ENCODE assay signal across 37 cellular contexts in the genomic region with DNA sequence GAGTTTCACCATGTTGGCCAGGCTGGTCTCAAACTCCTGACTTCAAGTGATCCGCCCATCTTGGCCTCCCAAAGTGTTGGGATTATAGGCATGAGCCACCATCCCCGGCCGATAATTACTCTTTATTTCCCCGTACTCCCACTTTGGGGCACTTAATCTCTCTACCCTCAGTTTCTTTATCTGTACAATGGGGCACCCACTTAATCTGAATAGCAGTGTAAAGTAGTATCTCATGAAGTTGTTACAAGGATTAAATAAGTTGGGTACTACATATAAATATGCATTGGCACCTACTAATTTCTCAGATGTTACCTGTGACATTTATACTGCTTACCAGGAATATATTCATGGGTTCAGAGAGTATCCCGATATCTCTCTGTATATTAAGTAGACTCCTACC.
"Had no signal": no experiment of that assay in that cellular context is flagged by ENCODE, and none has a peak within 500 bp of the region (broad histone marks: within the 10 kb centered on the region; RNA-seq: fewer than 3 reads in every experiment).

No MANE protein-coding gene starts in this region.

- H3K4me1 Mint-ChIP-seq: activated B cell treated with CpG ODN at 0.5 μM for 24 hours; activated CD4-positive, alpha-beta T cell treated with anti-CD3 and anti-CD28 coated beads, Interleukin-2, amount 10 ng/mL, durations not matched to agents 24 days and 14 days; activated naive CD4-positive, alpha-beta T cell treated with anti-CD3 and anti-CD28 coated beads, Interleukin-2, amount 50 U/mL, for 24 hours; activated T-helper 17 cell treated with anti-CD3 and anti-CD28 coated beads, Interleukin-2, amount 50 U/mL, for 72 hours had no signal

- H3K9me3 Mint-ChIP-seq: activated B cell treated with CpG ODN at 0.5 μM for 24 hours; activated CD4-positive, alpha-beta memory T cell treated with anti-CD3 and anti-CD28 coated beads for 36 hours; activated CD4-positive, alpha-beta T cell treated with anti-CD3 and anti-CD28 coated beads, Interleukin-2, amount 10 ng/mL, durations not matched to agents 24 days and 14 days; activated CD8-positive, alpha-beta T cell treated with anti-CD3 and anti-CD28 coated beads for 36 hours; activated naive CD4-positive, alpha-beta T cell treated with anti-CD3 and anti-CD28 coated beads for 36 hours; activated naive CD4-positive, alpha-beta T cell treated with anti-CD3 and anti-CD28 coated beads, Interleukin-2, amount 50 U/mL, for 24 hours; activated naive CD8-positive, alpha-beta T cell treated with anti-CD3 and anti-CD28 coated beads, Interleukin-2, amount 10 ng/mL, durations not matched to agents 7 days and 5 days; activated naive CD8-positive, alpha-beta T cell treated with anti-CD3 and anti-CD28 coated beads, Interleukin-2, amount 50 U/mL, for 24 hours; activated T-cell treated with anti-CD3 and anti-CD28 coated beads, Interleukin-2, amount 50 U/mL, for 4 hours; activated T-cell treated with anti-CD3 and anti-CD28 coated beads, Interleukin-2, amount 50 U/mL, for 72 hours; activated T-helper 1 cell treated with anti-CD3 and anti-CD28 coated beads, Interleukin-12 subunit alpha, Interleukin-12 subunit beta, Interleukin-2, Interleukin-4 antibody, amounts not matched to agents 30 ng/mL and 10 ng/mL and 1 ng/mL, durations not matched to agents 14 hours and 24 hours and 36 hours; activated T-helper 17 cell treated with anti-CD3 and anti-CD28 coated beads, Interleukin-2, amount 50 U/mL, for 72 hours; T-helper 1 cell treated with Interleukin-12 subunit alpha and Interleukin-12 subunit beta and Interleukin-4 antibody, amounts not matched to agents 30 μg/mL and 1 μg/mL, for 36 hours; T-helper 2 cell treated with Interferon-gamma antibody and Interleukin-4, amounts not matched to agents 5 μg/mL and 100 μg/mL, for 36 hours had no signal

- ATAC-seq: activated CD8-positive, alpha-beta T cell treated with anti-CD3 and anti-CD28 coated beads for 36 hours; activated naive CD8-positive, alpha-beta T cell treated with anti-CD3 and anti-CD28 coated beads, Interleukin-2, amount 50 U/mL, for 24 hours; activated T-cell treated with anti-CD3 and anti-CD28 coated beads, Interleukin-2, amount 50 U/mL, for 4 hours; activated T-cell treated with anti-CD3 and anti-CD28 coated beads, Interleukin-2, amount 50 U/mL, for 72 hours; activated T-helper 17 cell treated with anti-CD3 and anti-CD28 coated beads, Interleukin-2, amount 50 U/mL, for 72 hours; body of pancreas had no signal

- DNase-seq: activated B cell treated with CpG ODN at 0.5 μM for 24 hours; activated CD4-positive, alpha-beta memory T cell treated with anti-CD3 and anti-CD28 coated beads for 36 hours; activated CD4-positive, alpha-beta T cell treated with anti-CD3 and anti-CD28 coated beads for 4 hours; activated CD4-positive, alpha-beta T cell treated with anti-CD3 and anti-CD28 coated beads, Interleukin-2, amount 10 ng/mL, durations not matched to agents 24 days and 14 days; activated CD4-positive, alpha-beta T cell treated with anti-CD3 and anti-CD28 coated beads, Interleukin-2, amount 50 U/mL, for 1 hour; activated CD4-positive, alpha-beta T cell treated with anti-CD3 and anti-CD28 coated beads, Interleukin-2, amount 50 U/mL, for 4 hours; activated CD4-positive, CD25-positive, alpha-beta regulatory T cell treated with anti-CD3 and anti-CD28 coated beads, Interleukin-2, amount 50 U/mL, for 72 hours; activated CD8-positive, alpha-beta memory T cell treated with anti-CD3 and anti-CD28 coated beads, Interleukin-2, amount 50 U/mL, for 4 hours; activated CD8-positive, alpha-beta T cell treated with anti-CD3 and anti-CD28 coated beads for 36 hours; activated effector memory CD4-positive, alpha-beta T cell treated with anti-CD3 and anti-CD28 coated beads, Interleukin-2, amount 50 U/mL, for 16 hours; activated gamma-delta T cell treated with Interleukin-2 at 50 U/mL for 16 hours; activated naive CD4-positive, alpha-beta T cell; activated naive CD4-positive, alpha-beta T cell treated with anti-CD3 and anti-CD28 coated beads for 36 hours; activated naive CD8-positive, alpha-beta T cell treated with anti-CD3 and anti-CD28 coated beads, Interleukin-2, amount 10 ng/mL, durations not matched to agents 7 days and 5 days; activated naive CD8-positive, alpha-beta T cell treated with anti-CD3 and anti-CD28 coated beads, Interleukin-2, amount 50 U/mL, for 24 hours; activated T-cell treated with anti-CD3 and anti-CD28 coated beads for 4 hours; activated T-cell treated with anti-CD3 and anti-CD28 coated beads, Interleukin-2, amount 50 U/mL, for 1 hour; activated T-cell treated with anti-CD3 and anti-CD28 coated beads, Interleukin-2, amount 50 U/mL, for 4 hours; activated T-cell treated with anti-CD3 and anti-CD28 coated beads, Interleukin-2, amount 50 U/mL, for 72 hours; amygdala; anterior cingulate cortex; body of pancreas; brain microvascular endothelial cell; central memory CD4-positive, alpha-beta T cell; T-helper 1 cell; T-helper 2 cell; T-helper 9 cell had no signal

- H3K27ac ChIP-seq: body of pancreas, brain microvascular endothelial cell, breast epithelium, VCaP had no signal

- FAIRE-seq: astrocyte, TTC549 had no signal

- H3K27me3 ChIP-seq: body of pancreas, brain microvascular endothelial cell, breast epithelium had no signal

- H3K9me3 ChIP-seq: body of pancreas, breast epithelium had no signal

- H3K4me1 ChIP-seq: body of pancreas, breast epithelium had no signal

- H3K27ac Mint-ChIP-seq: activated B cell treated with CpG ODN at 0.5 μM for 24 hours; activated CD4-positive, alpha-beta memory T cell treated with anti-CD3 and anti-CD28 coated beads for 36 hours; activated CD8-positive, alpha-beta T cell treated with anti-CD3 and anti-CD28 coated beads for 36 hours; activated naive CD4-positive, alpha-beta T cell treated with anti-CD3 and anti-CD28 coated beads for 36 hours; activated naive CD4-positive, alpha-beta T cell treated with anti-CD3 and anti-CD28 coated beads, Interleukin-2, amount 50 U/mL, for 24 hours; activated naive CD8-positive, alpha-beta T cell; activated naive CD8-positive, alpha-beta T cell treated with anti-CD3 and anti-CD28 coated beads, Interleukin-2, amount 10 ng/mL, durations not matched to agents 7 days and 5 days; activated naive CD8-positive, alpha-beta T cell treated with anti-CD3 and anti-CD28 coated beads, Interleukin-2, amount 50 U/mL, for 24 hours; activated T-cell treated with anti-CD3 and anti-CD28 coated beads, Interleukin-2, amount 50 U/mL, for 72 hours; activated T-helper 1 cell treated with anti-CD3 and anti-CD28 coated beads, Interleukin-12 subunit alpha, Interleukin-12 subunit beta, Interleukin-2, Interleukin-4 antibody, amounts not matched to agents 30 ng/mL and 10 ng/mL and 1 ng/mL, durations not matched to agents 14 hours and 24 hours and 36 hours; activated T-helper 17 cell treated with anti-CD3 and anti-CD28 coated beads, Interleukin-2, amount 50 U/mL, for 72 hours; T-helper 1 cell treated with Interleukin-12 subunit alpha and Interleukin-12 subunit beta and Interleukin-4 antibody, amounts not matched to agents 30 μg/mL and 1 μg/mL, for 36 hours; T-helper 2 cell treated with Interferon-gamma antibody and Interleukin-4, amounts not matched to agents 5 μg/mL and 100 μg/mL, for 36 hours had no signal

- H3K4me3 Mint-ChIP-seq: activated B cell treated with CpG ODN at 0.5 μM for 24 hours; activated CD4-positive, alpha-beta memory T cell treated with anti-CD3 and anti-CD28 coated beads for 36 hours; activated CD4-positive, alpha-beta T cell treated with anti-CD3 and anti-CD28 coated beads, Interleukin-2, amount 10 ng/mL, durations not matched to agents 24 days and 14 days; activated CD8-positive, alpha-beta T cell treated with anti-CD3 and anti-CD28 coated beads for 36 hours; activated naive CD4-positive, alpha-beta T cell treated with anti-CD3 and anti-CD28 coated beads for 36 hours; activated naive CD4-positive, alpha-beta T cell treated with anti-CD3 and anti-CD28 coated beads, Interleukin-2, amount 50 U/mL, for 24 hours; activated naive CD8-positive, alpha-beta T cell; activated naive CD8-positive, alpha-beta T cell treated with anti-CD3 and anti-CD28 coated beads, Interleukin-2, amount 10 ng/mL, durations not matched to agents 7 days and 5 days; activated naive CD8-positive, alpha-beta T cell treated with anti-CD3 and anti-CD28 coated beads, Interleukin-2, amount 50 U/mL, for 24 hours; activated T-cell treated with anti-CD3 and anti-CD28 coated beads, Interleukin-2, amount 50 U/mL, for 4 hours; activated T-cell treated with anti-CD3 and anti-CD28 coated beads, Interleukin-2, amount 50 U/mL, for 72 hours; activated T-helper 1 cell treated with anti-CD3 and anti-CD28 coated beads, Interleukin-12 subunit alpha, Interleukin-12 subunit beta, Interleukin-2, Interleukin-4 antibody, amounts not matched to agents 30 ng/mL and 10 ng/mL and 1 ng/mL, durations not matched to agents 14 hours and 24 hours and 36 hours; activated T-helper 17 cell treated with anti-CD3 and anti-CD28 coated beads, Interleukin-2, amount 50 U/mL, for 72 hours; T-helper 1 cell treated with Interleukin-12 subunit alpha and Interleukin-12 subunit beta and Interleukin-4 antibody, amounts not matched to agents 30 μg/mL and 1 μg/mL, for 36 hours; T-helper 2 cell treated with Interferon-gamma antibody and Interleukin-4, amounts not matched to agents 5 μg/mL and 100 μg/mL, for 36 hours had no signal

- H3K27me3 Mint-ChIP-seq: activated B cell treated with CpG ODN at 0.5 μM for 24 hours; activated CD4-positive, alpha-beta memory T cell treated with anti-CD3 and anti-CD28 coated beads for 36 hours; activated CD4-positive, alpha-beta T cell treated with anti-CD3 and anti-CD28 coated beads, Interleukin-2, amount 10 ng/mL, durations not matched to agents 24 days and 14 days; activated CD8-positive, alpha-beta T cell treated with anti-CD3 and anti-CD28 coated beads for 36 hours; activated naive CD4-positive, alpha-beta T cell treated with anti-CD3 and anti-CD28 coated beads, Interleukin-2, amount 50 U/mL, for 24 hours; activated naive CD8-positive, alpha-beta T cell; activated naive CD8-positive, alpha-beta T cell treated with anti-CD3 and anti-CD28 coated beads, Interleukin-2, amount 10 ng/mL, durations not matched to agents 7 days and 5 days; activated naive CD8-positive, alpha-beta T cell treated with anti-CD3 and anti-CD28 coated beads, Interleukin-2, amount 50 U/mL, for 24 hours; activated T-helper 17 cell treated with anti-CD3 and anti-CD28 coated beads, Interleukin-2, amount 50 U/mL, for 72 hours had no signal

- H3K36me3 ChIP-seq: brain microvascular endothelial cell, breast epithelium had no signal

- H3K4me3 ChIP-seq: body of pancreas, breast epithelium had no signal
